In the genomic region with DNA sequence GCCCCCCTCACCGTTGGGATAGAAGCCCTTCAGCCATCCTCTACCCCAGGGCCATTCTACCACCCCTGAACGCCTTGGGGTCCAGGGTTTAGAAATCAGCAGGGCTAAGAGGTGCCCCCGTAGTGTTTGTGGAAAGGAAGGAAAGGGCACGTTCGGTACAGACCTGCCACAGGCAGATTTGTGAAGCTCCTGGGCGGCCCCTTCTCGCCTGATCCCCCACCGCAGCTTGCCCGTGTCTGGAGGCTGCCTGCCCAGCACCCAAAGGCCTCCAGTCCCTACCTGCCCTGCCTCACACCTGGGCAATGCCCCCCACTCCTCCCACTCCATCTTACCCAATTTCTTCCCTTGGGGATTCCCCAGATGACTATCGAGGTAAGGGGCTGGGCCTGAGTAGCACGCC, we compare ENCODE assay signal across 17 cellular contexts. TPM values are rescaled to one million over a fixed set of nuclear protein-coding genes. Genes with fewer than 3 reads are reported as not detected.
DNase-seq lines count a peak whose midpoint lies in the region; ATAC-seq and TF ChIP-seq lines count a peak whose summit lies in the region.
"Had no signal": no experiment of that assay in that cellular context is flagged by ENCODE, and none has a peak within 500 bp of the region (broad histone marks: within the 10 kb centered on the region; RNA-seq: fewer than 3 reads in every experiment).

No MANE protein-coding gene starts in this region.

- no peaks in the 10 kb centered on the region for H3K27me3 ChIP-seq in trophoblast cell (ENCODE audit: insufficient read depth, low read length)
- no peaks in the 10 kb centered on the region for H3K27me3 ChIP-seq in aorta (ENCODE audit: control insufficient read depth in 1 of 2, insufficient read depth in 2 of 2, low read length in 1 of 2)
- H3K27me3 ChIP-seq in MM.1S (replicated peaks; ENCODE audit: insufficient read depth, low read length): no peaks in the 10 kb centered on the region
- no peaks in the 10 kb centered on the region for H3K27me3 ChIP-seq in BE2C
- H3K27me3 ChIP-seq: BLaER1 had no signal

- no peak overlapping the region for H3K4me3 Mint-ChIP-seq in memory B cell
- H3K4me3 Mint-ChIP-seq: CD14-positive monocyte; CD4-positive, alpha-beta memory T cell; GM23338; IgD-negative memory B cell had no signal

- H3K27ac Mint-ChIP-seq in memory B cell: peak overlapping the region; percentile 49
- H3K27ac Mint-ChIP-seq: CD14-positive monocyte; CD4-positive, alpha-beta memory T cell; GM23338; IgD-negative memory B cell had no signal

- H3K9me2 ChIP-seq in MM.1S (replicated peaks; ENCODE audit: insufficient read depth, low read length): no peaks in the 10 kb centered on the region

- H3K79me1 ChIP-seq in trophoblast cell (ENCODE audit: low read length): peaks cover 15% of the 10 kb centered on the region

- no peak overlapping the region for H3K4me3 ChIP-seq in epithelial cell of esophagus (ENCODE audit: low read length)
- no peak overlapping the region for H3K4me3 ChIP-seq in trophoblast cell (ENCODE audit: low read depth, low read length)
- no peak overlapping the region for H3K4me3 ChIP-seq in aorta (ENCODE audit: low read length in 2 of 2)
- H3K4me3 ChIP-seq in MM.1S (ENCODE audit: low read length): no peak overlapping the region
- H3K4me3 ChIP-seq in BE2C (ENCODE audit: low read depth, low read length): no peak overlapping the region
- H3K4me3 ChIP-seq: BLaER1, GM23338 had no signal

- WGBS in trophoblast cell (ENCODE audit: extremely low coverage, insufficient coverage, insufficient read length): no CpG with 5 or more reads among the region's 11 CpGs
- whole genome bisulfite sequencing in aorta, 2 donors: 87 to 88% methylated on average over 11 of the region's 11 CpGs

- H3K23ac ChIP-seq in trophoblast cell (ENCODE audit: low read length): no peak overlapping the region

- no peak overlapping the region for H2BK5ac ChIP-seq in trophoblast cell (ENCODE audit: low read depth, low read length, poor library complexity)

- no peak overlapping the region for H2AK5ac ChIP-seq in trophoblast cell (ENCODE audit: low read length)

- ATAC-seq in memory B cell (ENCODE audit: low read depth) (no peak), aorta (ENCODE audit: low FRiP score) (peak; percentile 22)
- ATAC-seq: GM23338 had no signal

- no peaks in the 10 kb centered on the region for H3F3A ChIP-seq in MM.1S (ENCODE audit: insufficient read depth, low read length)

- H3K79me2 ChIP-seq in trophoblast cell (ENCODE audit: control insufficient read depth, insufficient read depth, low read length, poor library complexity): no peaks in the 10 kb centered on the region
- no peaks in the 10 kb centered on the region for H3K79me2 ChIP-seq in MM.1S (ENCODE audit: low read length)

- no peak overlapping the region for H4K8ac ChIP-seq in trophoblast cell (ENCODE audit: low read depth, low read length)

- H3K36me3 ChIP-seq in trophoblast cell (ENCODE audit: control insufficient read depth in 1 of 2, insufficient read depth in 2 of 2, low read length in 2 of 2) (no peaks in the 10 kb centered on the region), aorta (ENCODE audit: control insufficient read depth in 1 of 2, insufficient read depth in 2 of 2, low read length in 1 of 2) (no peaks in the 10 kb centered on the region), MM.1S (replicated peaks; ENCODE audit: insufficient read depth, low read length) (no peaks in the 10 kb centered on the region), BE2C (no peaks in the 10 kb centered on the region)
- H3K36me3 ChIP-seq: BLaER1 had no signal

- H3K27ac ChIP-seq in trophoblast cell (ENCODE audit: low read depth, low read length): no peak overlapping the region
- no peak overlapping the region for H3K27ac ChIP-seq in aorta (ENCODE audit: low read depth in 1 of 2, low read length in 2 of 2)
- no peak overlapping the region for H3K27ac ChIP-seq in MM.1S (ENCODE audit: low read length)
- H3K27ac ChIP-seq: BLaER1 had no signal

- no peak overlapping the region for H3K18ac ChIP-seq in trophoblast cell (ENCODE audit: low read length)

- no peak overlapping the region for H4K91ac ChIP-seq in trophoblast cell (ENCODE audit: low read depth, low read length)

- no peaks in the 10 kb centered on the region for H4K20me1 ChIP-seq in MM.1S (ENCODE audit: insufficient read depth, low read length)
- H4K20me1 ChIP-seq: BLaER1 had no signal

- H3K4me1 ChIP-seq in trophoblast cell (ENCODE audit: control insufficient read depth in 1 of 2, insufficient read depth in 2 of 2, low read length in 2 of 2) (peaks cover 17 to 24% of the 10 kb centered on the region in 2 experiments), aorta (ENCODE audit: control insufficient read depth in 1 of 2, insufficient read depth in 2 of 2, low read length in 2 of 2) (no peaks in the 10 kb centered on the region), MM.1S (ENCODE audit: low read length) (peaks cover 3% of the 10 kb centered on the region; the same call in 1 of the 2 replicates), BE2C (no peaks in the 10 kb centered on the region)

- H2AFZ ChIP-seq in trophoblast cell (ENCODE audit: insufficient read depth, low read length, poor library complexity) (no peak overlapping the region), MM.1S (ENCODE audit: low read length) (no peak overlapping the region)
- H2AFZ ChIP-seq: GM23338 had no signal

- intact Hi-C loops in aorta (cut with DNase I): no loop called here

- no peak overlapping the region for H3K14ac ChIP-seq in trophoblast cell (ENCODE audit: low read length)

- H2BK120ac ChIP-seq in trophoblast cell (ENCODE audit: insufficient read depth, low read length, poor library complexity): no peak overlapping the region

- H2BK12ac ChIP-seq in trophoblast cell (ENCODE audit: low read length): peak overlapping the region; percentile 35

- H3K36me3 Mint-ChIP-seq in memory B cell: no peaks in the 10 kb centered on the region
- H3K36me3 Mint-ChIP-seq: CD14-positive monocyte; CD4-positive, alpha-beta memory T cell; IgD-negative memory B cell had no signal

- H3K4ac ChIP-seq in trophoblast cell (ENCODE audit: low read depth, low read length): no peak overlapping the region

- H3K4me1 Mint-ChIP-seq in memory B cell: peaks cover 11% of the 10 kb centered on the region
- H3K4me1 Mint-ChIP-seq: GM23338 had no signal

- H3K9ac ChIP-seq in trophoblast cell (ENCODE audit: low read length): no peak overlapping the region
- no peak overlapping the region for H3K9ac ChIP-seq in MM.1S (ENCODE audit: low read length)
- H3K9ac ChIP-seq: BLaER1 had no signal

- H4K12ac ChIP-seq in trophoblast cell (ENCODE audit: low read depth, low read length): no peak overlapping the region

- no peak for TF ChIP-seq CTCF in epithelial cell of esophagus (IDR thresholded peaks at IDR 0.05; ENCODE audit: insufficient read depth, low read depth, low read length, missing control alignments)
- no peak for TF ChIP-seq CTCF in MM.1S (IDR thresholded peaks at IDR 0.05; ENCODE audit: low read length)
- TF ChIP-seq CTCF in BE2C (IDR thresholded peaks at IDR 0.05; ENCODE audit: low read depth, low read length): no peak

- H3K9me3 ChIP-seq in trophoblast cell (ENCODE audit: insufficient read depth, low read depth, low read length) (no peaks in the 10 kb centered on the region), aorta (ENCODE audit: control insufficient read depth, low read length) (no peaks in the 10 kb centered on the region), MM.1S (replicated peaks; ENCODE audit: insufficient read depth, low read length) (no peaks in the 10 kb centered on the region), BE2C (no peaks in the 10 kb centered on the region)
- H3K9me3 ChIP-seq: BLaER1 had no signal

- H3K27me3 Mint-ChIP-seq in memory B cell: no peaks in the 10 kb centered on the region
- H3K27me3 Mint-ChIP-seq: IgD-negative memory B cell had no signal

- peak; percentile 44 for DNase-seq in epithelial cell of esophagus (ENCODE audit: low read depth)
- DNase-seq in memory B cell (ENCODE audit: low spot score in 2 of 2): no peak
- no peak for DNase-seq in trophoblast cell
- DNase-seq in aorta: no peak
- DNase-seq in MM.1S: no peak
- DNase-seq in OCI-M2 (lab: John Stamatoyannopoulos, UW; ENCODE audit: unreplicated experiment): no peak
- DNase-seq in BE2C: no peak
- DNase-seq: AML-193; Calu3; CD4-positive, alpha-beta memory T cell; DMS79 treated with DMSO at 0.1 percent for 48 hours; GF-D8; HCEC 1CT had no signal

- H3K4me2 ChIP-seq in trophoblast cell (ENCODE audit: low read length): no peak overlapping the region
- H3K4me2 ChIP-seq in MM.1S (ENCODE audit: low read depth, low read length): no peak overlapping the region
- H3K4me2 ChIP-seq: BLaER1, GM23338 had no signal

- no peaks in the 10 kb centered on the region for H3K9me3 Mint-ChIP-seq in memory B cell
- H3K9me3 Mint-ChIP-seq: CD4-positive, alpha-beta memory T cell; GM23338; IgD-negative memory B cell had no signal

RNA-seq across cellular contexts. Expression of a gene that starts 21.2 kb away (rescaled TPM):
- 75.0 and 76.0 TPM in 2 replicates for polyA plus RNA-seq in trophoblast cell (2013)
- total RNA-seq in aorta: 1 to 10 TPM in 1 of 2 donors, under 1 TPM in 1; 0.49 to 1.7 TPM
- 1 to 10 TPM in 1 of 2 donors, under 1 TPM in 1; 0.13 to 2.5 TPM for polyA plus RNA-seq in aorta
- polyA plus RNA-seq in BE2C (2012; ENCODE audit: insufficient read depth, insufficient read length, low read depth): 1.1 TPM
- total RNA-seq: CD4-positive, alpha-beta memory T cell had no signal
- polyA plus RNA-seq: CD14-positive monocyte had no signal

RNA-seq across cellular contexts. Expression of a gene that starts 52.9 kb away (rescaled TPM):
- 20.1 and 20.2 TPM in 2 replicates for polyA plus RNA-seq in trophoblast cell (2013)
- total RNA-seq in aorta: 10 to 100 TPM; 20.7 to 25.1 TPM
- polyA plus RNA-seq in aorta: 10 to 100 TPM; 10.0 to 10.9 TPM
- polyA plus RNA-seq in BE2C (2012; ENCODE audit: insufficient read depth, insufficient read length, low read depth): 37.8 TPM
